ENCODE assay signal across 15 cellular contexts in genomic region chr2:37786854-37787253, GRCh38.
A peak's percentile ranks its signal among the peaks of the same experiment; 100 is the strongest.
DNase-seq lines count a peak whose midpoint lies in the region; ATAC-seq, FAIRE-seq and TF ChIP-seq lines count a peak whose summit lies in the region.
"Had no signal": no experiment of that assay in that cellular context is flagged by ENCODE, and none has a peak within 500 bp of the region (broad histone marks: within the 10 kb centered on the region; RNA-seq: fewer than 3 reads in every experiment).

No MANE protein-coding gene starts in this region.

- CTCF ChIA-PET in HepG2 (lab: Yijun Ruan, JAX; ENCODE audit: low intra/inter-chr PET ratio, low total read pairs) = no interaction called here
- CTCF ChIA-PET in activated naive CD4-positive, alpha-beta T cell treated with anti-CD3 and anti-CD28 coated beads, Interleukin-2, amount 10 ng/mL, durations not matched to agents 7 days and 5 days (lab: Charles Lee) = no interaction called here

- TF ChIP-seq RAD21 in HepG2 (CRISPR knock-in tag; IDR thresholded peaks at IDR 0.05) = no peak

- DNase-seq in BE2C (peak; percentile 53), NCI-H1417 (lab: John Stamatoyannopoulos, UW) (peak; percentile 91 to 99 (median 98)), NCI-H748 treated with DMSO at 0.1 percent for 48 hours (lab: John Stamatoyannopoulos, UW) (peak; percentile 90), HepG2 (ENCODE audit: low spot score) (peak; percentile 70), anterior cingulate cortex (lab: John Stamatoyannopoulos, UW) (no peak), cerebellar cortex (ENCODE audit: low spot score) (no peak)
- DNase-seq in activated naive CD4-positive, alpha-beta T cell treated with Interleukin-2 at 50 U/mL for 16 hours = no peak
- DNase-seq in activated naive CD4-positive, alpha-beta T cell treated with anti-CD3 and anti-CD28 coated beads, Interleukin-2, amount 10 ng/mL, durations not matched to agents 7 days and 5 days = no peak
- DNase-seq: activated CD4-positive, CD25-positive, alpha-beta regulatory T cell; activated gamma-delta T cell treated with Interleukin-2 at 50 U/mL for 16 hours; HFFc6 had no signal

- no peak for FAIRE-seq in HepG2 (lab: Jason Lieb, UNC)
- FAIRE-seq: GM19239 had no signal

- no peak overlapping the region for H3K9ac ChIP-seq in HepG2 (ENCODE audit: insufficient read depth, low read depth, low read length)

- H3K36me3 ChIP-seq in BE2C = no peaks in the 10 kb centered on the region
- no peaks in the 10 kb centered on the region for H3K36me3 ChIP-seq in HepG2 (replicated peaks in 1 of 2; ENCODE audit: control insufficient read depth in 1 of 2, insufficient read depth in 2 of 2, low read length in 2 of 2)
- H3K36me3 ChIP-seq: thoracic aorta had no signal

- H3K27me3 ChIP-seq in BE2C (no peaks in the 10 kb centered on the region), HepG2 (ENCODE audit: control insufficient read depth in 1 of 2, insufficient read depth in 2 of 2, low read length in 2 of 2) (peaks cover 0 to 2% of the 10 kb centered on the region in 2 experiments; a peak in 1 of 5 replicates)

- intact Hi-C loops in HepG2 (cut with micrococcal nuclease; ENCODE audit: unreplicated experiment) = no loop called here

- H3K79me2 ChIP-seq in HepG2 (ENCODE audit: insufficient read depth, low read length) = no peaks in the 10 kb centered on the region

- H3K9me3 Mint-ChIP-seq in activated naive CD4-positive, alpha-beta T cell treated with anti-CD3 and anti-CD28 coated beads, Interleukin-2, amount 10 ng/mL, durations not matched to agents 7 days and 5 days = peaks cover 23% of the 10 kb centered on the region

- ATAC-seq in HepG2 = peak; percentile 65

- TF ChIP-seq CTCF in BE2C (IDR thresholded peaks at IDR 0.05; ENCODE audit: low read depth, low read length) (no peak), HepG2 (CRISPR knock-in tag; IDR thresholded peaks at IDR 0.05) (no peak)

- POLR2A ChIA-PET in HepG2 (lab: Yijun Ruan, JAX) = no interaction called here

- no peaks in the 10 kb centered on the region for H3K36me3 Mint-ChIP-seq in activated naive CD4-positive, alpha-beta T cell treated with anti-CD3 and anti-CD28 coated beads, Interleukin-2, amount 10 ng/mL, durations not matched to agents 7 days and 5 days

- no peak overlapping the region for H3K4me2 ChIP-seq in HepG2 (ENCODE audit: low read depth, low read length)

- BruUV-seq in HepG2 (replicated peaks; lab: Mats Ljungman, UMichigan) = no TSS peak

- no peaks in the 10 kb centered on the region for H3K4me1 Mint-ChIP-seq in activated naive CD4-positive, alpha-beta T cell treated with anti-CD3 and anti-CD28 coated beads, Interleukin-2, amount 10 ng/mL, durations not matched to agents 7 days and 5 days
- H3K4me1 Mint-ChIP-seq: neural crest cell had no signal

- no peak overlapping the region for H3K27ac Mint-ChIP-seq in activated naive CD4-positive, alpha-beta T cell treated with anti-CD3 and anti-CD28 coated beads, Interleukin-2, amount 10 ng/mL, durations not matched to agents 7 days and 5 days
- H3K27ac Mint-ChIP-seq: HFFc6 had no signal

- H3K9me3 ChIP-seq in BE2C (no peaks in the 10 kb centered on the region; the same call in 1 of the 2 replicates), HepG2 (ENCODE audit: low read length) (peaks cover 24% of the 10 kb centered on the region)
- H3K9me3 ChIP-seq: thoracic aorta had no signal

- TF ChIP-seq POLR2A in HepG2 (IDR thresholded peaks at IDR 0.05; ENCODE audit: insufficient read depth in 1 of 2, low read depth in 2 of 2, low read length in 2 of 2) = no peak

- no peak overlapping the region for H2AFZ ChIP-seq in HepG2 (ENCODE audit: low read length)

- no peaks in the 10 kb centered on the region for H4K20me1 ChIP-seq in HepG2 (ENCODE audit: insufficient read depth, low read length)

- H3K4me1 ChIP-seq in BE2C (peaks cover 29% of the 10 kb centered on the region), HepG2 (ENCODE audit: insufficient read depth, low read length) (peaks cover 7% of the 10 kb centered on the region; the same call in 1 of the 2 replicates)

- WGBS in HepG2 (ENCODE audit: low lambda C conversion rate) = 18% methylated on average over 5 of the region's 5 CpGs

- H3K27me3 Mint-ChIP-seq in activated naive CD4-positive, alpha-beta T cell treated with anti-CD3 and anti-CD28 coated beads, Interleukin-2, amount 10 ng/mL, durations not matched to agents 7 days and 5 days = peaks cover 6% of the 10 kb centered on the region

- no peak overlapping the region for H3K4me3 ChIP-seq in BE2C (ENCODE audit: low read depth, low read length)
- no peak overlapping the region for H3K4me3 ChIP-seq in HepG2 (replicated peaks in 1 of 3; ENCODE audit: insufficient read depth in 1 of 3, low read depth in 2 of 3, low read length in 3 of 3)
- H3K4me3 ChIP-seq: coronary artery, thoracic aorta had no signal

- H3K27ac ChIP-seq in HepG2 (ENCODE audit: extremely low read length, insufficient read depth, low read length) = no peak overlapping the region
- H3K27ac ChIP-seq: coronary artery, thoracic aorta had no signal

- no peak for TF ChIP-seq EP300 in HepG2 (IDR thresholded peaks at IDR 0.05; ENCODE audit: low read depth in 2 of 2, low read length in 2 of 2)
- TF ChIP-seq EP300 in HepG2 (CRISPR knock-in tag; IDR thresholded peaks at IDR 0.05; ENCODE audit: borderline replicate concordance) = no peak

- H3K4me3 Mint-ChIP-seq in activated naive CD4-positive, alpha-beta T cell treated with anti-CD3 and anti-CD28 coated beads, Interleukin-2, amount 10 ng/mL, durations not matched to agents 7 days and 5 days = no peak overlapping the region
- H3K4me3 Mint-ChIP-seq: HFFc6, neural crest cell had no signal

- in situ Hi-C loops in HepG2 (cut with HindIII; ENCODE audit: extremely low pct_ligation_motif_present, low pct_unique_long_range_greater_than_20kb) = no loop called here

TF ChIP-seq in HepG2, 621 proteins besides CTCF, POLR2A, EP300 and RAD21 (continues in another document):
- TF ChIP-seq NPAS2 (CRISPR knock-in tag; IDR thresholded peaks at IDR 0.05; ENCODE audit: borderline replicate concordance) (no peak), ZNF713 (CRISPR knock-in tag; IDR thresholded peaks at IDR 0.05) (no peak), SMAD3 (CRISPR knock-in tag; IDR thresholded peaks at IDR 0.05) (no peak), ZBTB44 (CRISPR knock-in tag; IDR thresholded peaks at IDR 0.05) (no peak), ZNF883 (CRISPR knock-in tag; IDR thresholded peaks at IDR 0.05; ENCODE audit: not compliant biosample characterization) (no peak), ZNF792 (CRISPR knock-in tag; IDR thresholded peaks at IDR 0.05) (0 out of 2 replicates have a peak, but pooled peaks have one; percentile 22), ARNT (IDR thresholded peaks at IDR 0.05) (no peak), REPIN1 (CRISPR knock-in tag; IDR thresholded peaks at IDR 0.05; ENCODE audit: borderline replicate concordance, low read depth) (no peak), BORCS8-MEF2B (CRISPR knock-in tag; IDR thresholded peaks at IDR 0.05) (no peak), FOXA1 (IDR thresholded peaks at IDR 0.05) (no peak), FOXA1 (CRISPR knock-in tag; IDR thresholded peaks at IDR 0.05) (peak; percentile 90), TARDBP (CRISPR knock-in tag; IDR thresholded peaks at IDR 0.05) (no peak), ZNF570 (CRISPR knock-in tag; IDR thresholded peaks at IDR 0.05; ENCODE audit: borderline replicate concordance) (no peak), PBX2 (CRISPR knock-in tag; IDR thresholded peaks at IDR 0.05) (no peak), ZNF644 (CRISPR knock-in tag; IDR thresholded peaks at IDR 0.05; ENCODE audit: low read depth) (peak; percentile 37; the same call in 1 of the 2 replicates)
- TF ChIP-seq, protein P1, sequence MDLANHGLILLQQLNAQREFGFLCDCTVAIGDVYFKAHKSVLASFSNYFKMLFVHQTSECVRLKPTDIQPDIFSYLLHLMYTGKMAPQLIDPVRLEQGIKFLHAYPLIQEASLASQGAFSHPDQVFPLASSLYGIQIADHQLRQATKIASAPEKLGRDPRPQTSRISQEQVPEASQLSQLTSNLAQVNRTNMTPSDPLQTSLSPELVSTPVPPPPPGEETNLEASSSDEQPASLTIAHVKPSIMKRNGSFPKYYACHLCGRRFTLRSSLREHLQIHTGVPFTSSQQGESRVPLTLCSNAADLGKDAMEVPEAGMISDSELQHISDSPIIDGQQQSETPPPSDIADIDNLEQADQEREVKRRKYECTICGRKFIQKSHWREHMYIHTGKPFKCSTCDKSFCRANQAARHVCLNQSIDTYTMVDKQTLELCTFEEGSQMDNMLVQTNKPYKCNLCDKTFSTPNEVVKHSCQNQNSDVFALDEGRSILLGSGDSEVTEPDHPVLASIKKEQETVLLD (CRISPR knock-in tag; IDR thresholded peaks at IDR 0.05; ENCODE audit: low read depth) = no peak

Comparison
In these comparisons a context has a peak if more than half of its experiments do, and no peak if none do; other contexts are left out.
1. DNase-seq: peak in BE2C (single experiment), NCI-H1417 (3 of 3), NCI-H748 treated with DMSO at 0.1 percent for 48 hours (single experiment) and HepG2 (single experiment); none in anterior cingulate cortex (0 of 58), activated naive CD4-positive, alpha-beta T cell treated with Interleukin-2 at 50 U/mL for 16 hours (single experiment), cerebellar cortex (single experiment) and activated naive CD4-positive, alpha-beta T cell treated with anti-CD3 and anti-CD28 coated beads, Interleukin-2, amount 10 ng/mL, durations not matched to agents 7 days and 5 days (single experiment).